Comparison of ENCODE assay signal across 12 cellular contexts in the genomic region with DNA sequence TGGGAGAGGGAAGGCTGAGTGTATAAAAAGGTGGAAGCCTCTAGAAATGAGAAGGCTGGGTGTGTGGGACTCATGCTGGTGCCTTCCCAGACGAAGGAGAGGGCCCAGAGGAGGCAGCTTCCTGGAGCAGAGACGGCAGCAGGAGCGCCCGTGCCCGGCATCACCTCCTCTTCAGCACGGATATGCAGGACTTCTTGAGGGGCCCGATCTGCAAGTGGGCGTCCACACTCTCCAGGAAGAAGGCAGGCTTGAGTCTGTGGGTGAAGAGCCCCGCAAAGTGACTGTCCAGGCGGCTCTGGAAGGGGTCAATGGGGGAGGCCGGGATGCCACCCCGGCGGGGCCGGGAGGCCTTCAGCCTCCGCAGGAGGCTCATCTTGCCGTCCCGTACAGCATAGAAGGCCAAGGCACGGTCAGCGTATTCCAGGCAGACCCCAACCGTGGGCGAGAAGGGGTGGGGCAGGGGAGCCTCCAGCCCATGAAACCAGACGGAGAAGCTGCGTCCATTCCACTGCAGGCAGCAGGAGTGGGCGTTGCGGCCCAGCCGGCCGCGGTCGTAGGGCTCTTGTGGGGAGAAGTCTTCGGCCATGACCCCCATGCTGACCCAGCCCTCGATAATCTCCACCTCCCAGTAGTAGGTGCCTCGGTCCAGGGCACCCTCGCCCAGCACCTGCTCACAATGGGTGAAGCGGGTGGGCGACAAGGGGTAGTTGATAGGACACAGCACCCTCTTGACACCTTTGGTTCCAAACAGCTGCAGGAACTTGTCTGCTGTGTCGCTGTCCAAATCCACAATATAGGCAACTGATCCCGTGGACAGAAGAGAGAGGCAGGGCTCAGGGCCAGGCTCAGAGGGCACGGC. TPM values are rescaled to one million over a fixed set of nuclear protein-coding genes. Genes with fewer than 3 reads are reported as not detected.
A peak's percentile ranks its signal among the peaks of the same experiment; 100 is the strongest.
DNase-seq lines count a peak whose midpoint lies in the region; ATAC-seq, FAIRE-seq and TF ChIP-seq lines count a peak whose summit lies in the region.
"Had no signal": no experiment of that assay in that cellular context is flagged by ENCODE, and none has a peak within 500 bp of the region (broad histone marks: within the 10 kb centered on the region; RNA-seq: fewer than 3 reads in every experiment).

No MANE protein-coding gene starts in this region.

- CTCF ChIA-PET in MCF 10A (lab: Yijun Ruan, JAX): interaction anchor here (0.6 to 1.2 kb wide), 2 partner anchors 13 to 357 kb away, joined by 4 to 6 read pairs; no protein-coding TSS in a partner anchor

- H3K9me3 ChIP-seq in left ventricle myocardium inferior (replicated peaks) (no peaks in the 10 kb centered on the region), aorta (ENCODE audit: control insufficient read depth, low read length) (no peaks in the 10 kb centered on the region)
- H3K9me3 ChIP-seq: BE2C had no signal

- H3K9me3 Mint-ChIP-seq in MCF 10A (ENCODE audit: unreplicated experiment): no peaks in the 10 kb centered on the region
- H3K9me3 Mint-ChIP-seq in naive thymus-derived CD8-positive, alpha-beta T cell: no peaks in the 10 kb centered on the region
- H3K9me3 Mint-ChIP-seq: neural crest cell had no signal

- peak overlapping the region; percentile 96 for H3K27ac ChIP-seq in left ventricle myocardium inferior (replicated peaks)
- H3K27ac ChIP-seq in aorta (ENCODE audit: low read depth in 1 of 2, low read length in 2 of 2): peak overlapping the region; percentile 20 to 90

- H3K36me3 Mint-ChIP-seq in MCF 10A (ENCODE audit: insufficient read depth, unreplicated experiment): peaks cover 31% of the 10 kb centered on the region
- H3K36me3 Mint-ChIP-seq in naive thymus-derived CD8-positive, alpha-beta T cell: no peaks in the 10 kb centered on the region
- H3K36me3 Mint-ChIP-seq: activated naive CD8-positive, alpha-beta T cell had no signal

- POLR2A ChIA-PET in MCF 10A (lab: Yijun Ruan, JAX): interaction anchor here (0.7 to 6.7 kb wide), 10 partner anchors 19 to 206 kb away, joined by 3 to 164 read pairs (median 33); a partner anchor contains a TSS
- POLR2A ChIA-PET in naive thymus-derived CD8-positive, alpha-beta T cell (lab: Charles Lee): interaction anchor here (0.9 to 14.9 kb wide), 9 partner anchors 16 to 96 kb away, joined by 3 to 288 read pairs (median 8); a partner anchor contains a TSS

- no peak overlapping the region for H3K4me3 Mint-ChIP-seq in MCF 10A (ENCODE audit: unreplicated experiment)
- peak overlapping the region in 4 of 10 donors; percentile 23 to 54 (median 28) for H3K4me3 Mint-ChIP-seq in naive thymus-derived CD8-positive, alpha-beta T cell
- H3K4me3 Mint-ChIP-seq: activated naive CD8-positive, alpha-beta T cell; neural crest cell had no signal

- TF ChIP-seq CTCF in left ventricle myocardium inferior (IDR thresholded peaks at IDR 0.05; ENCODE audit: borderline replicate concordance): no peak
- no peak for TF ChIP-seq CTCF in MCF 10A (IDR thresholded peaks at IDR 0.05; ENCODE audit: unreplicated experiment)

- intact Hi-C loops in left ventricle myocardium inferior (cut with micrococcal nuclease) (no loop called here), Right ventricle myocardium superior (cut with DNase I) (no loop called here), MCF 10A (cut with micrococcal nuclease) (no loop called here), aorta (cut with DNase I) (loop anchor here in 1 of 2 donors (5.0 kb wide), 2 partner anchors 97 to 357 kb away; a partner anchor contains a TSS)

- H3K27ac Mint-ChIP-seq in MCF 10A (ENCODE audit: low read depth, unreplicated experiment): no peak overlapping the region
- peak overlapping the region in 9 of 10 donors; percentile 31 to 95 (median 76) for H3K27ac Mint-ChIP-seq in naive thymus-derived CD8-positive, alpha-beta T cell

- H3K4me1 Mint-ChIP-seq in MCF 10A (ENCODE audit: insufficient read depth, unreplicated experiment): peaks cover 24% of the 10 kb centered on the region
- H3K4me1 Mint-ChIP-seq in naive thymus-derived CD8-positive, alpha-beta T cell: peaks cover 19 to 52% (median 49%) of the 10 kb centered on the region in 4 donors

- no peak for DNase-seq in left ventricle myocardium inferior
- no peak for DNase-seq in Right ventricle myocardium superior
- no peak for DNase-seq in MCF 10A (ENCODE audit: unreplicated experiment)
- no peak for DNase-seq in naive thymus-derived CD8-positive, alpha-beta T cell
- DNase-seq in aorta: peak; percentile 44 to 78
- DNase-seq in GM19239 (ENCODE audit: insufficient read length, low spot score): no peak
- DNase-seq in H4 (ENCODE audit: low spot score): no peak
- no peak for DNase-seq in NK-92 (lab: John Stamatoyannopoulos, UW; ENCODE audit: unreplicated experiment)
- DNase-seq: BE2C, T1000 had no signal

- no peak overlapping the region for H3K4me3 ChIP-seq in left ventricle myocardium inferior
- no peak overlapping the region for H3K4me3 ChIP-seq in aorta (ENCODE audit: low read length in 2 of 2)

- TSS peak; percentile 26 for BruUV-seq in MCF 10A (replicated peaks; lab: Mats Ljungman, UMichigan)

- H3K36me3 ChIP-seq in left ventricle myocardium inferior (peaks cover 28% of the 10 kb centered on the region), aorta (ENCODE audit: control insufficient read depth in 1 of 2, insufficient read depth in 2 of 2, low read length in 1 of 2) (no peaks in the 10 kb centered on the region)
- H3K36me3 ChIP-seq: BE2C had no signal

- ATAC-seq in Right ventricle myocardium superior (ENCODE audit: poor library complexity) (no peak), aorta (ENCODE audit: low FRiP score) (no peak)
- no peak for ATAC-seq in naive thymus-derived CD8-positive, alpha-beta T cell

- peaks cover 92% of the 10 kb centered on the region for H3K4me1 ChIP-seq in left ventricle myocardium inferior
- H3K4me1 ChIP-seq in aorta (ENCODE audit: control insufficient read depth in 1 of 2, insufficient read depth in 2 of 2, low read length in 2 of 2): peaks cover 0 to 3% of the 10 kb centered on the region in 2 donors

- H3K27me3 ChIP-seq in left ventricle myocardium inferior (ENCODE audit: low read depth) (no peaks in the 10 kb centered on the region), aorta (ENCODE audit: control insufficient read depth in 1 of 2, insufficient read depth in 2 of 2, low read length in 1 of 2) (no peaks in the 10 kb centered on the region)

- FAIRE-seq in GM19239 (lab: Jason Lieb, UNC): no peak

- no peaks in the 10 kb centered on the region for H3K27me3 Mint-ChIP-seq in MCF 10A (ENCODE audit: insufficient read depth, unreplicated experiment)
- peaks cover 0 to 2% (median 0%) of the 10 kb centered on the region in 5 donors for H3K27me3 Mint-ChIP-seq in naive thymus-derived CD8-positive, alpha-beta T cell
- H3K27me3 Mint-ChIP-seq: activated naive CD8-positive, alpha-beta T cell had no signal

- 70 to 77% methylated on average over 36 to 38 of the region's 38 CpGs for WGBS in aorta, 2 donors

RNA-seq across cellular contexts. Expression of a gene that starts 3.8 kb away (rescaled TPM):
- 27.5 TPM for total RNA-seq in left ventricle myocardium inferior
- 33.4 TPM for total RNA-seq in Right ventricle myocardium superior
- total RNA-seq in MCF 10A (2022): 23.6 and 25.7 TPM in 2 replicates
- 1 to 10 TPM; 9.7 to 9.9 TPM for total RNA-seq in naive thymus-derived CD8-positive, alpha-beta T cell
- polyA plus RNA-seq in naive thymus-derived CD8-positive, alpha-beta T cell: 1 to 10 TPM; 1.9 to 8.5 (median 4.2) TPM
- total RNA-seq in aorta: 10 to 100 TPM; 39.8 to 88.5 TPM
- 10 to 100 TPM; 15.7 to 47.7 TPM for polyA plus RNA-seq in aorta
- total RNA-seq in H4 (2014; rRNA removed; shearing (Covaris generic)): 12.9 and 13.5 TPM in 2 replicates

RNA-seq across cellular contexts. Expression of a gene that starts 19.4 kb away (rescaled TPM):
- total RNA-seq in left ventricle myocardium inferior (144 TPM), Right ventricle myocardium superior (145 TPM), MCF 10A (2022) (55.7 and 97.9 TPM in 2 replicates), aorta (100 to 1,000 TPM; 104 to 122 TPM)
- total RNA-seq in naive thymus-derived CD8-positive, alpha-beta T cell: 100 to 1,000 TPM; 152 to 156 TPM
- 10 to 100 TPM; 58.1 to 95.1 (median 70.6) TPM for polyA plus RNA-seq in naive thymus-derived CD8-positive, alpha-beta T cell
- 100 to 1,000 TPM in 1 of 2 donors, 10 to 100 TPM in 1; 54.6 to 123 TPM for polyA plus RNA-seq in aorta
- 14.8 and 26.3 TPM in 2 replicates for total RNA-seq in H4 (2014; rRNA removed; shearing (Covaris generic))

RNA-seq across cellular contexts. Expression of a gene that starts 22.2 kb away (rescaled TPM):
- total RNA-seq in left ventricle myocardium inferior (10.2 TPM), Right ventricle myocardium superior (9.1 TPM), MCF 10A (2022) (15.9 and 17.4 TPM in 2 replicates), aorta (10 to 100 TPM; 15.1 to 26.6 TPM)
- 10 to 100 TPM; 34.5 to 40.9 TPM for total RNA-seq in naive thymus-derived CD8-positive, alpha-beta T cell
- 10 to 100 TPM; 13.4 to 31.8 (median 18.9) TPM for polyA plus RNA-seq in naive thymus-derived CD8-positive, alpha-beta T cell
- 10 to 100 TPM; 10.0 to 12.8 TPM for polyA plus RNA-seq in aorta
- total RNA-seq in H4 (2014; rRNA removed; shearing (Covaris generic)): 8.4 and 10.5 TPM in 2 replicates

RNA-seq across cellular contexts. Expression of a gene that starts 30.1 kb away (rescaled TPM):
- total RNA-seq in left ventricle myocardium inferior (104 TPM), Right ventricle myocardium superior (113 TPM), MCF 10A (2022) (97.9 and 111 TPM in 2 replicates), aorta (10 to 100 TPM; 51.3 to 65.4 TPM)
- total RNA-seq in naive thymus-derived CD8-positive, alpha-beta T cell: 100 to 1,000 TPM; 167 to 178 TPM
- polyA plus RNA-seq in naive thymus-derived CD8-positive, alpha-beta T cell: 10 to 100 TPM; 56.4 to 78.7 (median 64.7) TPM
- 100 to 1,000 TPM in 1 of 2 donors, 10 to 100 TPM in 1; 25.2 to 128 TPM for polyA plus RNA-seq in aorta
- 39.1 and 54.0 TPM in 2 replicates for total RNA-seq in H4 (2014; rRNA removed; shearing (Covaris generic))

RNA-seq across cellular contexts. Expression of a gene that starts 30.3 kb away (rescaled TPM):
- 13.3 TPM for total RNA-seq in left ventricle myocardium inferior
- 10.6 TPM for total RNA-seq in Right ventricle myocardium superior
- 3.5 and 7.6 TPM in 2 replicates for total RNA-seq in MCF 10A (2022)
- total RNA-seq in naive thymus-derived CD8-positive, alpha-beta T cell: 100 to 1,000 TPM; 147 to 153 TPM
- 10 to 100 TPM; 50.3 to 78.0 (median 54.0) TPM for polyA plus RNA-seq in naive thymus-derived CD8-positive, alpha-beta T cell
- 10 to 100 TPM; 17.7 to 20.0 TPM for total RNA-seq in aorta
- polyA plus RNA-seq in aorta: 10 to 100 TPM in 1 of 2 donors, 1 to 10 TPM in 1; 3.8 to 23.1 TPM
- 1.9 and 2.9 TPM in 2 replicates for total RNA-seq in H4 (2014; rRNA removed; shearing (Covaris generic))

Comparison
In these comparisons a context has a peak if more than half of its experiments do, and no peak if none do; other contexts are left out.
1. DNase-seq: peak in aorta (2 of 2); none in left ventricle myocardium inferior (single experiment), Right ventricle myocardium superior (single experiment), MCF 10A (single experiment), naive thymus-derived CD8-positive, alpha-beta T cell (0 of 10), GM19239 (single experiment), H4 (single experiment) and NK-92 (single experiment).